ENCODE assay signal across 1 cellular context in genomic region chr9:2461886-2462285, GRCh38.
TF ChIP-seq lines count a peak whose summit lies in the region.

No MANE protein-coding gene starts in this region.

TF ChIP-seq in H1, 55 proteins besides CTCF, POLR2A, EP300 and RAD21 (continued from another document):
- TF ChIP-seq ATF2 (IDR thresholded peaks at IDR 0.05; ENCODE audit: low read length) (no peak), ZNF274 (IDR thresholded peaks at IDR 0.05; ENCODE audit: borderline replicate concordance, extremely low read depth, low read length) (no peak), RXRA (IDR thresholded peaks at IDR 0.05; ENCODE audit: insufficient read depth, low read depth, low read length) (no peak)
